In genomic region chr6:133100870-133101269, GRCh38 we compare ENCODE assay signal across 21 cellular contexts.
"Had no signal": no experiment of that assay in that cellular context is flagged by ENCODE, and none has a peak within 500 bp of the region (broad histone marks: within the 10 kb centered on the region; RNA-seq: fewer than 3 reads in every experiment).

No MANE protein-coding gene starts in this region.

- H3K27ac Mint-ChIP-seq: immature natural killer cell; mesothelial cell of epicardium; natural killer cell; progenitor cell of endocrine pancreas; stimulated activated effector memory CD8-positive, alpha-beta T cell treated with anti-CD3 and anti-CD28 coated beads, Interleukin-12 subunit alpha, Interleukin-12 subunit beta, amount 100 ng/mL, for 72 hours had no signal

- H3K27ac ChIP-seq: foreskin keratinocyte, pancreas, testis, tibial nerve, upper lobe of right lung, vagina had no signal

- H3K9me3 Mint-ChIP-seq: mesothelial cell of epicardium had no signal

- DNase-seq: cortex of kidney; effector memory CD4-positive, alpha-beta T cell; foreskin keratinocyte; immature natural killer cell; left colon; natural killer cell; occipital lobe; pancreas; right cardiac atrium; stimulated activated CD4-positive, alpha-beta T cell treated with anti-CD3 and anti-CD28 coated beads, Interleukin-4, amount 100 ng/mL, for 1 hour; stimulated activated CD8-positive, alpha-beta memory T cell treated with anti-CD3 and anti-CD28 coated beads, Interleukin-4, amount 100 ng/mL, for 48 hours; stimulated activated naive CD8-positive, alpha-beta T cell treated with anti-CD3 and anti-CD28 coated beads, Interleukin-15, Interleukin-2, amounts not matched to agents 100 U/mL and 50 U/mL, for 24 hours; testis; upper lobe of right lung had no signal

- H3K4me3 ChIP-seq: pancreas, testis, tibial nerve, upper lobe of right lung, vagina had no signal

- H3K27me3 ChIP-seq: foreskin keratinocyte, pancreas, testis, tibial nerve, upper lobe of right lung, vagina had no signal

- H3K36me3 Mint-ChIP-seq: immature natural killer cell; mesothelial cell of epicardium; natural killer cell; stimulated activated effector memory CD8-positive, alpha-beta T cell treated with anti-CD3 and anti-CD28 coated beads, Interleukin-12 subunit alpha, Interleukin-12 subunit beta, amount 100 ng/mL, for 72 hours had no signal

- H3K36me3 ChIP-seq: pancreas, tibial nerve, upper lobe of right lung, vagina had no signal

- H3K4me3 Mint-ChIP-seq: immature natural killer cell; mesothelial cell of epicardium; natural killer cell; neural crest cell; stimulated activated effector memory CD8-positive, alpha-beta T cell treated with anti-CD3 and anti-CD28 coated beads, Interleukin-12 subunit alpha, Interleukin-12 subunit beta, amount 100 ng/mL, for 72 hours had no signal

- H3K9me3 ChIP-seq: pancreas, testis, tibial nerve, upper lobe of right lung, vagina had no signal

- H3K4me1 ChIP-seq: foreskin keratinocyte, pancreas, testis, tibial nerve, upper lobe of right lung, vagina had no signal

- ATAC-seq: esophagus mucosa; foreskin keratinocyte; left colon; natural killer cell; pancreas; right cardiac atrium; stimulated activated effector memory CD8-positive, alpha-beta T cell treated with anti-CD3 and anti-CD28 coated beads, Interleukin-12 subunit alpha, Interleukin-12 subunit beta, amount 100 ng/mL, for 72 hours; stimulated activated naive CD8-positive, alpha-beta T cell treated with anti-CD3 and anti-CD28 coated beads, Interleukin-15, Interleukin-2, amounts not matched to agents 100 U/mL and 50 U/mL, for 24 hours; upper lobe of right lung had no signal

- H3K4me1 Mint-ChIP-seq: immature natural killer cell; natural killer cell; stimulated activated effector memory CD8-positive, alpha-beta T cell treated with anti-CD3 and anti-CD28 coated beads, Interleukin-12 subunit alpha, Interleukin-12 subunit beta, amount 100 ng/mL, for 72 hours had no signal
